2 cellular contexts compared by ENCODE assay signal in the genomic region with DNA sequence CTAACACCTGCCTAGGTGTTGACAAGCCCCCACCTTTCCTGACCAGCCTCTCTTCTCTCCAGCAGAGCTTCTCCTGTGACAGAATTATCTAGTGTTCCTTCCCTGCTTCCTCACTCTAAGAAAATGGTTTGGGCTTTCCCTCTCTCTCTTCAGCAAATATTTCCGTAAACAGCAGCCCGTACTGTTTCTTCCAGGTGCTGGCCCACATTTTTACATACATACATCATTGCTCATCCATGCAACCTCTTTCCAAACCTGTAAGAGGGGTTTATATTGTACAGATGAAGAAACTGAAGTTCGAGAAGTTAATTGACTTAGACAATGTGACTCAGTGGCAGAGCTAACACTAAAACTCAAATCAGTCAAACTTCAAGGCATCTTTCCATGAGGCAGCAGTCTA.
TF ChIP-seq lines count a peak whose summit lies in the region.

No MANE protein-coding gene starts in this region.

TF ChIP-seq in SK-N-SH, 30 proteins besides CTCF, POLR2A, EP300 and RAD21:
- no peak for TF ChIP-seq ELF1 (IDR thresholded peaks at IDR 0.05)
- TF ChIP-seq EZH2phosphoT487 (IDR thresholded peaks at IDR 0.05; ENCODE audit: borderline replicate concordance, low read depth) = no peak
- TF ChIP-seq FOXJ3 (CRISPR knock-in tag; IDR thresholded peaks at IDR 0.05) = no peak
- no peak for TF ChIP-seq GATA2 (CRISPR knock-in tag; IDR thresholded peaks at IDR 0.05)
- no peak for TF ChIP-seq RXRA (IDR thresholded peaks at IDR 0.05; ENCODE audit: borderline replicate concordance, low read depth)
- no peak for TF ChIP-seq REST (IDR thresholded peaks at IDR 0.05; ENCODE audit: low read depth, low read length)
- TF ChIP-seq FOSL2 (IDR thresholded peaks at IDR 0.05; ENCODE audit: borderline replicate concordance, low read depth) = no peak
- TF ChIP-seq CHD2 (IDR thresholded peaks at IDR 0.05; ENCODE audit: low read length, partially characterized antibody) = no peak
- no peak for TF ChIP-seq TEAD4 (IDR thresholded peaks at IDR 0.05; ENCODE audit: borderline replicate concordance, insufficient read depth)
- TF ChIP-seq POLR2AphosphoS5 (IDR thresholded peaks at IDR 0.05; ENCODE audit: low read depth, low read length) = no peak
- no peak for TF ChIP-seq IRF3 (IDR thresholded peaks at IDR 0.05; ENCODE audit: low read depth, low read length)
- TF ChIP-seq TAF1 (IDR thresholded peaks at IDR 0.05; ENCODE audit: borderline replicate concordance, low read depth, low read length) = no peak

TF ChIP-seq in SK-N-SH treated with all-trans-retinoic acid at 6 μM for 48 hours, 23 proteins besides CTCF, POLR2A, EP300 and RAD21:
- TF ChIP-seq CSRNP3 (CRISPR knock-in tag; IDR thresholded peaks at IDR 0.05) = no peak
- TF ChIP-seq, protein P1, sequence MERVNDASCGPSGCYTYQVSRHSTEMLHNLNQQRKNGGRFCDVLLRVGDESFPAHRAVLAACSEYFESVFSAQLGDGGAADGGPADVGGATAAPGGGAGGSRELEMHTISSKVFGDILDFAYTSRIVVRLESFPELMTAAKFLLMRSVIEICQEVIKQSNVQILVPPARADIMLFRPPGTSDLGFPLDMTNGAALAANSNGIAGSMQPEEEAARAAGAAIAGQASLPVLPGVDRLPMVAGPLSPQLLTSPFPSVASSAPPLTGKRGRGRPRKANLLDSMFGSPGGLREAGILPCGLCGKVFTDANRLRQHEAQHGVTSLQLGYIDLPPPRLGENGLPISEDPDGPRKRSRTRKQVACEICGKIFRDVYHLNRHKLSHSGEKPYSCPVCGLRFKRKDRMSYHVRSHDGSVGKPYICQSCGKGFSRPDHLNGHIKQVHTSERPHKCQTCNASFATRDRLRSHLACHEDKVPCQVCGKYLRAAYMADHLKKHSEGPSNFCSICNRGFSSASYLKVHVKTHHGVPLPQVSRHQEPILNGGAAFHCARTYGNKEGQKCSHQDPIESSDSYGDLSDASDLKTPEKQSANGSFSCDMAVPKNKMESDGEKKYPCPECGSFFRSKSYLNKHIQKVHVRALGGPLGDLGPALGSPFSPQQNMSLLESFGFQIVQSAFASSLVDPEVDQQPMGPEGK (CRISPR knock-in tag; IDR thresholded peaks at IDR 0.05; ENCODE audit: borderline replicate concordance) = no peak
- no peak for TF ChIP-seq GLIS3 (CRISPR knock-in tag; IDR thresholded peaks at IDR 0.05)
